1 cellular context compared by ENCODE assay signal in the genomic region with DNA sequence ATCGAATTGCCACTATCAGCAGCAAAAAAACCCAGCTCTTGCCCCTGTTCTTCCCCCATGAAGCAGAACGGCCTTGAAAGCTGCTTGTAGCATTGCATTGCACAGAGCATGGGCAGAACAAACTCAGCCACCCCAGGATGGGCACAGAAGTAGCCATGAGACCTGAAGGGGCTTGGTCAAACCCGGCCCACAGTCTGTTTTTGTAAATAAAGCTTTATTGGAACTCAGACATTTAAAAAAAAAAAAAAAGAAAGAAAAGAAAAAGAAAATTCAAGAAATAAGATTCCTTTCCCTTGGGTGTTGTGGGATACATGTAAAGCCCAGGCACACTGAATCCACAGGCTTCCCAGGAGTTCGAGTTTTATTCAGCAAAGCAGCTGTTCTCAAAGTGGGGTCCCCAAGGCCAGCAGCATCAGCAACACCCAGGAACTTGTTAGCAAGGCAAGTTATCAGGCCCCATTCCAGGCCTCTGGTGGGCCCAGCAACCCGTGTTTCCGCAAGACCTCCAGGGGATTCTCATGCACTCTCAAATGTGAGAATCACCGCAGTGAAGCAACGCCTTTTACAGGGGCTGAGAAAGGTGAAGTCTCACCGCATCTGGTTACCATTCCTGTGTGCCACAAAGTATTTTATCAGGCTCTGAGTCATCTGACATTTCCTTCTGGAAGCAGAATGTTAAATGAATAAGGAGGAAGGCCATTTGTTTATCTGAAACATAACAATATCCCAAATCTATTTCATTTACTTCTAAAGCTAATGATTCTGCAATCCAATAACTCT.
TF ChIP-seq lines count a peak whose summit lies in the region.

No MANE protein-coding gene starts in this region.

TF ChIP-seq in HCT116, 20 proteins besides CTCF, POLR2A, EP300 and RAD21 (continued from another document):
- TF ChIP-seq, protein P1, sequence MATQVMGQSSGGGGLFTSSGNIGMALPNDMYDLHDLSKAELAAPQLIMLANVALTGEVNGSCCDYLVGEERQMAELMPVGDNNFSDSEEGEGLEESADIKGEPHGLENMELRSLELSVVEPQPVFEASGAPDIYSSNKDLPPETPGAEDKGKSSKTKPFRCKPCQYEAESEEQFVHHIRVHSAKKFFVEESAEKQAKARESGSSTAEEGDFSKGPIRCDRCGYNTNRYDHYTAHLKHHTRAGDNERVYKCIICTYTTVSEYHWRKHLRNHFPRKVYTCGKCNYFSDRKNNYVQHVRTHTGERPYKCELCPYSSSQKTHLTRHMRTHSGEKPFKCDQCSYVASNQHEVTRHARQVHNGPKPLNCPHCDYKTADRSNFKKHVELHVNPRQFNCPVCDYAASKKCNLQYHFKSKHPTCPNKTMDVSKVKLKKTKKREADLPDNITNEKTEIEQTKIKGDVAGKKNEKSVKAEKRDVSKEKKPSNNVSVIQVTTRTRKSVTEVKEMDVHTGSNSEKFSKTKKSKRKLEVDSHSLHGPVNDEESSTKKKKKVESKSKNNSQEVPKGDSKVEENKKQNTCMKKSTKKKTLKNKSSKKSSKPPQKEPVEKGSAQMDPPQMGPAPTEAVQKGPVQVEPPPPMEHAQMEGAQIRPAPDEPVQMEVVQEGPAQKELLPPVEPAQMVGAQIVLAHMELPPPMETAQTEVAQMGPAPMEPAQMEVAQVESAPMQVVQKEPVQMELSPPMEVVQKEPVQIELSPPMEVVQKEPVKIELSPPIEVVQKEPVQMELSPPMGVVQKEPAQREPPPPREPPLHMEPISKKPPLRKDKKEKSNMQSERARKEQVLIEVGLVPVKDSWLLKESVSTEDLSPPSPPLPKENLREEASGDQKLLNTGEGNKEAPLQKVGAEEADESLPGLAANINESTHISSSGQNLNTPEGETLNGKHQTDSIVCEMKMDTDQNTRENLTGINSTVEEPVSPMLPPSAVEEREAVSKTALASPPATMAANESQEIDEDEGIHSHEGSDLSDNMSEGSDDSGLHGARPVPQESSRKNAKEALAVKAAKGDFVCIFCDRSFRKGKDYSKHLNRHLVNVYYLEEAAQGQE (IDR thresholded peaks at IDR 0.05; ENCODE audit: low read depth), result no peak
- TF ChIP-seq JUND (IDR thresholded peaks at IDR 0.05) (peak; percentile 85), YY1 (IDR thresholded peaks at IDR 0.05; ENCODE audit: extremely low read depth, insufficient replicate concordance, low read depth, low read length) (no peak), EZH2 (IDR thresholded peaks at IDR 0.05) (no peak), ZNF274 (IDR thresholded peaks at IDR 0.05; ENCODE audit: low read depth, low read length) (no peak), ZFX (IDR thresholded peaks at IDR 0.05) (no peak), EGR1 (IDR thresholded peaks at IDR 0.05; ENCODE audit: low read depth) (no peak), SP1 (IDR thresholded peaks at IDR 0.05; ENCODE audit: low read depth) (peak; percentile 66)
